14 cellular contexts compared by ENCODE assay signal in genomic region chr6:169850154-169850553, GRCh38.
"Had no signal": no experiment of that assay in that cellular context is flagged by ENCODE, and none has a peak within 500 bp of the region (broad histone marks: within the 10 kb centered on the region; RNA-seq: fewer than 3 reads in every experiment).

No MANE protein-coding gene starts in this region.

- H3K4me1 ChIP-seq: foreskin keratinocyte had no signal

- ATAC-seq: foreskin keratinocyte; lower lobe of right lung; natural killer cell treated with Interleukin-12 subunit alpha and Interleukin-12 subunit beta and Interleukin-15 and Interleukin-18, amount 100 ng/mL, for 72 hours; sciatic nerve; upper lobe of right lung had no signal

- DNase-seq: dermis blood vessel endothelial cell; erythroblast; foreskin keratinocyte; immature natural killer cell; left ventricle myocardium inferior; lower lobe of right lung; midbrain; stimulated activated CD4-positive, alpha-beta T cell treated with anti-CD3 and anti-CD28 coated beads, Interleukin-12 subunit alpha, Interleukin-12 subunit beta, amount 100 ng/mL, for 4 hours; stimulated activated naive CD4-positive, alpha-beta T cell had no signal

- H3K27ac Mint-ChIP-seq: immature natural killer cell; memory B cell; natural killer cell treated with Interleukin-12 subunit alpha and Interleukin-12 subunit beta and Interleukin-15 and Interleukin-18, amount 100 ng/mL, for 72 hours had no signal

- H3K36me3 Mint-ChIP-seq: immature natural killer cell; memory B cell; natural killer cell treated with Interleukin-12 subunit alpha and Interleukin-12 subunit beta and Interleukin-15 and Interleukin-18, amount 100 ng/mL, for 72 hours had no signal

- H3K4me3 ChIP-seq: left ventricle myocardium inferior, lower lobe of right lung, skin epidermis, upper lobe of right lung had no signal

- H3K27ac ChIP-seq: foreskin keratinocyte had no signal

- H3K9me3 Mint-ChIP-seq: immature natural killer cell had no signal

- H3K36me3 ChIP-seq: left ventricle myocardium inferior, lower lobe of right lung, upper lobe of right lung had no signal

- H3K4me3 Mint-ChIP-seq: immature natural killer cell; memory B cell; natural killer cell treated with Interleukin-12 subunit alpha and Interleukin-12 subunit beta and Interleukin-15 and Interleukin-18, amount 100 ng/mL, for 72 hours had no signal

- H3K4me1 Mint-ChIP-seq: immature natural killer cell had no signal

- H3K27me3 ChIP-seq: upper lobe of right lung had no signal

- H3K9me3 ChIP-seq: left ventricle myocardium inferior, lower lobe of right lung, upper lobe of right lung had no signal
